Comparison of ENCODE assay signal across 8 cellular contexts in the genomic region with DNA sequence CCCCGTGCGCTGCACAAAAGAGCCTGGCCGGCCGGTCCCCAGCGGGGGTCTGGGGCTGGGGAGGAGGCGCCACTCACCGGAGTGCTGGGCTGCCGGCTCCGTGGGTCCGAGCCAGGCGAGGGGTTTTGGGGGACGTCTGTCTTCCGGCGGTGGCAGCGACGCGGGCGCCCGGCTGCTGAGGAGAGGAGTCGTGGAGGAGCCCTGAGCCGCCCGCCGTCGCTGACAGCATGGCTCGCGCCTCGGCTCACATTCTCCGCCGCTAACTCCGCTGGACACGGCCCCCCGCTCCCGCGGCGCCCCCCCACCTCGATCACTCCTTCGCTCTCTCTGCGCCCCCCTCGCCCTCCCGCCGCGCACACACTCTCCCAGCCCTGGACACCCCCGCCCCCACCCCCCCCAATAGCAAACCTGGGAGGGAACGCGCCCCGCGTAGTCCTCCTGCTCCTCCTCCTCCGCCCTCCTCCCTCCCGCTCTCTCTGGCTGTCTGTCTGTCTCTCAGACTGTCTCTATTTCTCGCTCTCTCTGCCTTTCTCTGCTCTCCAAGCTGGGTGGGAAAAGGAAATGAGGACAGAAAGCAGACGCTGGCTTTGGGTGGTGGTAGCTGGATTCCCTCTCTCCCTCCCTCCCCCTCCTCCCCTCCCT. TPM values are rescaled to one million over a fixed set of nuclear protein-coding genes. Genes with fewer than 3 reads are reported as not detected.
A peak's percentile ranks its signal among the peaks of the same experiment; 100 is the strongest.
DNase-seq lines count a peak whose midpoint lies in the region; ATAC-seq, FAIRE-seq and TF ChIP-seq lines count a peak whose summit lies in the region.

No MANE protein-coding gene starts in this region.

- under 1% methylated on average over 37 of the region's 51 CpGs for WGBS in GM12878 (ENCODE audit: insufficient coverage, insufficient replicate concordance, low lambda C conversion rate, missing lambda C conversion rate)
- WGBS in spleen, 5 donors, result 0 to 1% (median 1%) methylated on average over 18 to 51 of the region's 51 CpGs

- no peaks in the 10 kb centered on the region for H3K27me3 ChIP-seq in GM12878 (replicated peaks in 1 of 2; ENCODE audit: control insufficient read depth in 2 of 2, insufficient read depth in 2 of 2, low read length in 1 of 2)
- peaks cover 0 to 13% (median 0%) of the 10 kb centered on the region in 7 donors for H3K27me3 ChIP-seq in spleen (replicated peaks in 1 of 7)

- no peak for TF ChIP-seq RAD21 in GM12878 (IDR thresholded peaks at IDR 0.05; ENCODE audit: insufficient read depth, low read depth, low read length)

- TF ChIP-seq POLR2A in GM12878 (IDR thresholded peaks at IDR 0.05; ENCODE audit: low read depth, low read length) (no peak), spleen (IDR thresholded peaks at IDR 0.05) (no peak)

- intact Hi-C loops in Right ventricle myocardium inferior (cut with DNase I) (no loop called here), cardiac septum (cut with DNase I) (loop anchor here (2.0 to 10.0 kb wide), 2 partner anchors 79 to 559 kb away; no protein-coding TSS in a partner anchor), OCI-LY7 (cut with micrococcal nuclease; ENCODE audit: unreplicated experiment) (loop anchor here (5.0 kb wide), 1 partner anchor 186 kb away; no protein-coding TSS in a partner anchor), GM12878 (cut with micrococcal nuclease; ENCODE audit: unreplicated experiment) (loop anchor here (10.0 kb wide), 1 partner anchor 119 kb away; no protein-coding TSS in a partner anchor), spleen (cut with DNase I; ENCODE audit: low total_unique reads) (loop anchor here (10.0 kb wide), 1 partner anchor 109 kb away; the partner anchor contains the start of gene WASF2)

- DNase-seq in Right ventricle myocardium inferior (ENCODE audit: missing footprints), result peak; percentile 81
- DNase-seq in cardiac septum (ENCODE audit: low spot score), result no peak
- DNase-seq in OCI-LY7 (ENCODE audit: low spot score), result peak; percentile 59
- DNase-seq in GM12878 (ENCODE audit: low read depth, low spot score), result no peak
- peak; percentile 64 for DNase-seq in inferior parietal cortex (ENCODE audit: extremely low spot score)
- peak; percentile 91 for DNase-seq in spleen

- peaks cover 76% of the 10 kb centered on the region for H3K4me1 ChIP-seq in OCI-LY7 (ENCODE audit: insufficient read depth, low read length, poor library complexity, severe bottlenecking)
- H3K4me1 ChIP-seq in GM12878 (ENCODE audit: control insufficient read depth, insufficient read depth, low read length), result peaks cover 41% of the 10 kb centered on the region
- peaks cover 48 to 94% (median 82%) of the 10 kb centered on the region in 6 donors for H3K4me1 ChIP-seq in spleen

- in situ Hi-C loops in GM12878 (cut with MboI), result no loop called here

- H3K4me3 ChIP-seq in OCI-LY7 (ENCODE audit: low read depth, low read length, poor library complexity, severe bottlenecking), result peak overlapping the region; percentile 78
- H3K4me3 ChIP-seq in GM12878, result peak overlapping the region; percentile 83
- H3K4me3 ChIP-seq in spleen, result peak overlapping the region; percentile 65 to 98 (median 81)

- H3K4me2 ChIP-seq in OCI-LY7 (ENCODE audit: low read length), result peak overlapping the region; percentile 82
- peak overlapping the region; percentile 84 for H3K4me2 ChIP-seq in GM12878 (ENCODE audit: control insufficient read depth, insufficient read depth)

- ATAC-seq in Right ventricle myocardium inferior (peak; percentile 24), GM12878 (peak; percentile 18), HG02885 (IDR thresholded peaks at IDR 0.05; ENCODE audit: poor library complexity, unreplicated experiment) (no peak), HG02678 (IDR thresholded peaks at IDR 0.05; ENCODE audit: unreplicated experiment) (no peak)

- peak overlapping the region; percentile 57 for H3K27ac ChIP-seq in OCI-LY7 (ENCODE audit: low read depth, low read length, poor library complexity, severe bottlenecking)
- no peak overlapping the region; the same call in 1 of the 2 replicates for H3K27ac ChIP-seq in GM12878 (ENCODE audit: control insufficient read depth, insufficient read depth)
- peak overlapping the region; percentile 72 to 96 (median 88) for H3K27ac ChIP-seq in spleen

- H2AFZ ChIP-seq in OCI-LY7 (ENCODE audit: low read length), result no peak overlapping the region
- H2AFZ ChIP-seq in GM12878 (ENCODE audit: control insufficient read depth, low read depth, low read length), result peak overlapping the region; percentile 86

- no peaks in the 10 kb centered on the region for H3K9me3 ChIP-seq in OCI-LY7 (ENCODE audit: low read length)
- H3K9me3 ChIP-seq in GM12878 (replicated peaks; ENCODE audit: control insufficient read depth, insufficient read depth, low read length), result no peaks in the 10 kb centered on the region
- H3K9me3 ChIP-seq in spleen, result no peaks in the 10 kb centered on the region

- TF ChIP-seq CTCF in OCI-LY7 (conservative IDR thresholded peaks at IDR 0.05; ENCODE audit: low read length), result no peak
- no peak for TF ChIP-seq CTCF in GM12878 (IDR thresholded peaks at IDR 0.05 in 2 of 3, conservative IDR thresholded peaks at IDR 0.05 in 1 of 3; ENCODE audit: control insufficient read depth in 2 of 3, extremely low read depth in 1 of 3, insufficient read depth in 1 of 3, low read depth in 3 of 3, low read length in 3 of 3)
- TF ChIP-seq CTCF in spleen (IDR thresholded peaks at IDR 0.05 in 8 of 11, conservative IDR thresholded peaks at IDR 0.05 in 3 of 11), result no peak

- H3K9ac ChIP-seq in GM12878 (ENCODE audit: control insufficient read depth, insufficient read depth, low read length), result peak overlapping the region; percentile 58

- H3K9me2 ChIP-seq in OCI-LY7 (ENCODE audit: insufficient read depth, low read length), result no peaks in the 10 kb centered on the region

- H3K36me3 ChIP-seq in OCI-LY7 (ENCODE audit: insufficient read depth, low read length), result no peaks in the 10 kb centered on the region
- H3K36me3 ChIP-seq in GM12878 (ENCODE audit: control insufficient read depth in 2 of 2, insufficient read depth in 2 of 2, low read length in 1 of 2), result no peaks in the 10 kb centered on the region; a peak in 2 of 4 replicates
- H3K36me3 ChIP-seq in spleen, result no peaks in the 10 kb centered on the region

- FAIRE-seq in GM12878 (lab: Jason Lieb, UNC), result no peak

- CTCF ChIA-PET in OCI-LY7 (lab: Charles Lee; ENCODE audit: unreplicated experiment), result interaction anchor here (1.0 kb wide), 1 partner anchor 35 kb away, joined by 5 read pairs; no protein-coding TSS in a partner anchor
- CTCF ChIA-PET in GM12878 (lab: Yijun Ruan, JAX), result interaction anchor here (0.5 to 10.4 kb wide), 14 partner anchors 23 to 304 kb away, joined by 3 to 327 read pairs (median 38); no protein-coding TSS in a partner anchor

- POLR2A ChIA-PET in OCI-LY7 (lab: Charles Lee), result interaction anchor here (1.1 kb wide), 1 partner anchor 47 kb away, joined by 3 read pairs; no protein-coding TSS in a partner anchor
- POLR2A ChIA-PET in GM12878 (lab: Charles Lee), result interaction anchor here (0.6 to 2.2 kb wide), 7 partner anchors 47 to 306 kb away, joined by 3 to 9 read pairs (median 5); no protein-coding TSS in a partner anchor

- SMC1A ChIA-PET in GM12878 (lab: Charles Lee; ENCODE audit: uncharacterized antibody, unreplicated experiment), result interaction anchor here (0.5 to 9.2 kb wide), 8 partner anchors 34 to 207 kb away, joined by 3 to 248 read pairs (median 15); partner anchors contain the start of gene FAM76A

- H4K20me1 ChIP-seq in OCI-LY7 (ENCODE audit: insufficient read depth, low read length), result 0 out of 2 replicates have a peak, but pooled peaks cover 5% of the 10 kb centered on the region
- H4K20me1 ChIP-seq in GM12878 (ENCODE audit: control insufficient read depth, insufficient read depth), result 0 out of 2 replicates have a peak, but pooled peaks cover 3% of the 10 kb centered on the region

- TF ChIP-seq EP300 in GM12878 (IDR thresholded peaks at IDR 0.05; ENCODE audit: borderline replicate concordance in 1 of 2, control insufficient read depth in 1 of 2, low read depth in 2 of 2, low read length in 2 of 2), result no peak

- no TSS peak for BruUV-seq in OCI-LY7 (replicated peaks; lab: Mats Ljungman, UMichigan)
- BruUV-seq in GM12878 (replicated peaks; lab: Mats Ljungman, UMichigan), result no TSS peak

- RAD21 ChIA-PET in GM12878 (lab: Charles Lee; ENCODE audit: unreplicated experiment), result interaction anchor here (0.6 to 11.0 kb wide), 20 partner anchors 15 to 307 kb away, joined by 3 to 268 read pairs (median 4); partner anchors contain the start of gene FAM76A

- H3K79me2 ChIP-seq in OCI-LY7 (ENCODE audit: insufficient read depth, low read depth, low read length) (no peaks in the 10 kb centered on the region; the same call in 1 of the 2 replicates), GM12878 (ENCODE audit: control insufficient read depth, insufficient read depth, low read length) (peaks cover 1% of the 10 kb centered on the region)

RNA-seq across cellular contexts. Expression of gene AHDC1, which starts 0.5 kb away (rescaled TPM):
- total RNA-seq in Right ventricle myocardium inferior (51.2 TPM), cardiac septum (57.7 TPM), OCI-LY7 (2022) (8.4 and 13.8 TPM in 2 replicates), GM12878 (2014; rRNA removed) (1.1 and 2.0 TPM in 2 replicates), GM12878 (2014; rRNA removed; fragmentation: Illumina TruSeq; extraction: Trizol) (0.85 and 1.1 TPM in 2 replicates), GM12878 (2021) (10.6 and 13.0 TPM in 2 replicates), spleen (100 to 1,000 TPM in 1 of 7 donors, 10 to 100 TPM in 6; 35.1 to 104 (median 54.6) TPM)
- 5.5 and 6.5 TPM in 2 replicates for total RNA-seq in OCI-LY7 (2014; rRNA removed; shearing (Covaris generic))
- total RNA-seq in GM12878 (2013; cell fraction: nucleolus; rRNA removed), result 19.7 and 22.3 TPM in 2 replicates
- 2.3 TPM for polyA plus RNA-seq in GM12878 (2011; ENCODE audit: low read depth)
- polyA plus RNA-seq in GM12878 (2011; rRNA removed) (1.1 and 1.2 TPM in 2 replicates), GM12878 (2014; fragmentation: Illumina TruSeq; extraction: Trizol) (1.3 and 1.9 TPM in 2 replicates), GM12878 (2014; fragmentation: Nextera tagmentation; extraction: Ambion mirVana) (under 1 TPM; 0.21 to 0.26 TPM), GM12878 (2014; rRNA removed) (5.3 and 7.4 TPM in 2 replicates), GM12878 (2016; fragmentation: Nextera tagmentation; extraction: Ambion mirVana) (1 to 10 TPM; 1.4 to 2.0 TPM), spleen (10 to 100 TPM in 1 of 3 donors, 1 to 10 TPM in 2; 3.2 to 24.2 (median 4.3) TPM)
- 1.3 and 1.6 TPM in 2 replicates for polyA plus RNA-seq in GM12878 (2011; cell fraction: cytosol; rRNA removed)
- polyA plus RNA-seq in GM12878 (2011; cell fraction: nucleus; rRNA removed), result 7.1 and 10.9 TPM in 2 replicates
- polyA plus RNA-seq in GM12878 (2012), result 4.1 and 6.0 TPM in 2 replicates
- 2.3 and 2.4 TPM in 2 replicates for polyA minus RNA-seq in GM12878 (2011; rRNA and poly(A)+ RNA removed)
- polyA minus RNA-seq in GM12878 (2011; cell fraction: cytosol; rRNA and poly(A)+ RNA removed), result 2.8 and 4.8 TPM in 2 replicates
- polyA minus RNA-seq in GM12878 (2011; cell fraction: nucleus; rRNA and poly(A)+ RNA removed), result 3.5 and 4.5 TPM in 2 replicates

RNA-seq across cellular contexts. Expression of gene FGR, which starts 31.5 kb away (rescaled TPM):
- total RNA-seq in Right ventricle myocardium inferior, result 5.1 TPM
- total RNA-seq in cardiac septum, result 3.8 TPM
- total RNA-seq in OCI-LY7 (2014; rRNA removed; shearing (Covaris generic)), result 2.2 and 4.1 TPM in 2 replicates
- total RNA-seq in OCI-LY7 (2022), result 0.98 and 1.2 TPM in 2 replicates
- total RNA-seq in GM12878 (2013; cell fraction: nucleolus; rRNA removed), result 199 and 205 TPM in 2 replicates
- 97.3 and 105 TPM in 2 replicates for total RNA-seq in GM12878 (2014; rRNA removed)
- total RNA-seq in GM12878 (2014; rRNA removed; fragmentation: Illumina TruSeq; extraction: Trizol), result 53.3 and 54.3 TPM in 2 replicates
- 80.2 and 83.8 TPM in 2 replicates for total RNA-seq in GM12878 (2021)
- polyA plus RNA-seq in GM12878 (2011; ENCODE audit: low read depth), result 34.5 TPM
- polyA plus RNA-seq in GM12878 (2011; rRNA removed), result 129 and 193 TPM in 2 replicates
- polyA plus RNA-seq in GM12878 (2011; cell fraction: cytosol; rRNA removed), result 212 and 255 TPM in 2 replicates
- 826 and 1,005 TPM in 2 replicates for polyA plus RNA-seq in GM12878 (2011; cell fraction: nucleus; rRNA removed)
- 59.3 and 73.9 TPM in 2 replicates for polyA plus RNA-seq in GM12878 (2012)
- polyA plus RNA-seq in GM12878 (2014; fragmentation: Illumina TruSeq; extraction: Trizol), result 59.5 and 80.8 TPM in 2 replicates
- polyA plus RNA-seq in GM12878 (2014; fragmentation: Nextera tagmentation; extraction: Ambion mirVana), result 10 to 100 TPM; 10.9 to 13.1 TPM
- 108 and 127 TPM in 2 replicates for polyA plus RNA-seq in GM12878 (2014; rRNA removed)
- 10 to 100 TPM; 60.1 to 68.6 TPM for polyA plus RNA-seq in GM12878 (2016; fragmentation: Nextera tagmentation; extraction: Ambion mirVana)
- 91.0 and 144 TPM in 2 replicates for polyA minus RNA-seq in GM12878 (2011; rRNA and poly(A)+ RNA removed)
- 35.3 and 38.5 TPM in 2 replicates for polyA minus RNA-seq in GM12878 (2011; cell fraction: cytosol; rRNA and poly(A)+ RNA removed)
- polyA minus RNA-seq in GM12878 (2011; cell fraction: nucleus; rRNA and poly(A)+ RNA removed), result 102 and 127 TPM in 2 replicates
- total RNA-seq in spleen, result 100 to 1,000 TPM in 6 of 7 donors, 10 to 100 TPM in 1; 90.5 to 249 (median 134) TPM
- polyA plus RNA-seq in spleen, result 10 to 100 TPM; 44.7 to 94.2 (median 78.6) TPM

Comparison
In these comparisons a context has a peak if more than half of its experiments do, and no peak if none do; other contexts are left out.
1. DNase-seq: peak in Right ventricle myocardium inferior (single experiment), OCI-LY7 (single experiment), inferior parietal cortex (single experiment) and spleen (single experiment); none in cardiac septum (single experiment) and GM12878 (single experiment).
2. ATAC-seq: peak in Right ventricle myocardium inferior (single experiment) and GM12878 (single experiment); none in HG02885 (single experiment) and HG02678 (single experiment).
3. Peak in every context shown above with its lines, with median percentiles within 50 percentile points of each other: H3K4me3 ChIP-seq.